11 cellular contexts compared by ENCODE assay signal in genomic region chr6:122484760-122485159, GRCh38. TPM values are rescaled to one million over a fixed set of nuclear protein-coding genes. Genes with fewer than 3 reads are reported as not detected.
DNase-seq lines count a peak whose midpoint lies in the region; ATAC-seq, FAIRE-seq and TF ChIP-seq lines count a peak whose summit lies in the region.
"Had no signal": no experiment of that assay in that cellular context is flagged by ENCODE, and none has a peak within 500 bp of the region (broad histone marks: within the 10 kb centered on the region; RNA-seq: fewer than 3 reads in every experiment).

No MANE protein-coding gene starts in this region.

- H3K9ac ChIP-seq in NT2/D1 (ENCODE audit: insufficient read length, low read depth) = no peak overlapping the region

- H3K36me3 ChIP-seq in NT2/D1 (ENCODE audit: insufficient read depth, insufficient read length, low read length) = no peaks in the 10 kb centered on the region
- H3K36me3 ChIP-seq: gastroesophageal sphincter, pancreas had no signal

- peaks cover 11% of the 10 kb centered on the region for H3K36me3 Mint-ChIP-seq in neural crest cell (ENCODE audit: low read depth)

- H3K4me3 ChIP-seq in NT2/D1 (ENCODE audit: insufficient read length, low read depth) = peak overlapping the region; percentile 1
- H3K4me3 ChIP-seq: gastroesophageal sphincter, pancreas had no signal

- H3K27me3 Mint-ChIP-seq in neural crest cell (ENCODE audit: low read depth) = no peaks in the 10 kb centered on the region

- DNase-seq in GM19239 (ENCODE audit: insufficient read length, low spot score) (no peak), NT2/D1 (ENCODE audit: low read depth, low spot score) (no peak), neural crest cell (ENCODE audit: low read depth, low spot score) (no peak), NCI-H1694 (lab: John Stamatoyannopoulos, UW) (no peak), NCI-H524 treated with DMSO at 0.1 percent for 48 hours (lab: John Stamatoyannopoulos, UW) (no peak), caudate nucleus (lab: John Stamatoyannopoulos, UW) (no peak), left lobe of liver (ENCODE audit: low spot score) (no peak)
- DNase-seq: pancreas had no signal

- peak; percentile 45 for FAIRE-seq in GM19239 (lab: Jason Lieb, UNC)
- FAIRE-seq: pancreas had no signal

- H3K9me3 ChIP-seq in NT2/D1 (ENCODE audit: insufficient read depth, low read length) = no peaks in the 10 kb centered on the region; the same call in 1 of the 2 replicates
- H3K9me3 ChIP-seq: gastroesophageal sphincter, pancreas had no signal

- no peaks in the 10 kb centered on the region for H3K9me3 Mint-ChIP-seq in neural crest cell
- H3K9me3 Mint-ChIP-seq: T-helper 2 cell treated with Interferon-gamma antibody and Interleukin-4, amounts not matched to agents 5 μg/mL and 100 μg/mL, for 36 hours had no signal

- H3K4me3 Mint-ChIP-seq in neural crest cell = peak overlapping the region; percentile 93
- H3K4me3 Mint-ChIP-seq: T-helper 2 cell treated with Interferon-gamma antibody and Interleukin-4, amounts not matched to agents 5 μg/mL and 100 μg/mL, for 36 hours had no signal

- no peak overlapping the region for H3K27ac ChIP-seq in caudate nucleus (ENCODE audit: low read depth, low read length)
- H3K27ac ChIP-seq: gastroesophageal sphincter, pancreas had no signal

- peak; percentile 70 for ATAC-seq in HG02943 (IDR thresholded peaks at IDR 0.05; ENCODE audit: low read depth, unreplicated experiment)
- ATAC-seq in left lobe of liver = no peak
- ATAC-seq: gastroesophageal sphincter, pancreas had no signal

- no peaks in the 10 kb centered on the region for H3K27me3 ChIP-seq in NT2/D1 (ENCODE audit: insufficient read depth, insufficient read length)
- H3K27me3 ChIP-seq: gastroesophageal sphincter, pancreas had no signal

- H3K4me1 Mint-ChIP-seq in neural crest cell = peaks cover 44% of the 10 kb centered on the region

- TF ChIP-seq CTCF in neural crest cell (conservative IDR thresholded peaks at IDR 0.05) = no peak

- H3K27ac Mint-ChIP-seq in neural crest cell (ENCODE audit: unreplicated experiment) = peak overlapping the region; percentile 93
- H3K27ac Mint-ChIP-seq: T-helper 2 cell treated with Interferon-gamma antibody and Interleukin-4, amounts not matched to agents 5 μg/mL and 100 μg/mL, for 36 hours had no signal

- no peaks in the 10 kb centered on the region for H3K4me1 ChIP-seq in NT2/D1 (ENCODE audit: insufficient read depth, insufficient read length)
- H3K4me1 ChIP-seq: gastroesophageal sphincter, pancreas had no signal

RNA-seq across cellular contexts. Expression of gene SERINC1, which starts 13.2 kb away (rescaled TPM):
- total RNA-seq in neural crest cell (47.9 and 51.3 TPM in 2 replicates), left lobe of liver (87.4 TPM)
